15 cellular contexts compared by ENCODE assay signal in genomic region chr18:57440331-57441101, GRCh38. TPM values are rescaled to one million over a fixed set of nuclear protein-coding genes. Genes with fewer than 3 reads are reported as not detected.
A peak's percentile ranks its signal among the peaks of the same experiment; 100 is the strongest.
DNase-seq lines count a peak whose midpoint lies in the region; ATAC-seq, FAIRE-seq and TF ChIP-seq lines count a peak whose summit lies in the region.
"Had no signal": no experiment of that assay in that cellular context is flagged by ENCODE, and none has a peak within 500 bp of the region (broad histone marks: within the 10 kb centered on the region; RNA-seq: fewer than 3 reads in every experiment).

No MANE protein-coding gene starts in this region.

- no peaks in the 10 kb centered on the region for H3K79me2 ChIP-seq in mammary epithelial cell (ENCODE audit: insufficient read depth, low read length)

- no peaks in the 10 kb centered on the region for H3K9me3 ChIP-seq in mammary epithelial cell (replicated peaks; ENCODE audit: insufficient read depth, low read length)
- H3K9me3 ChIP-seq in kidney (ENCODE audit: control insufficient read depth in 1 of 2, low read length in 2 of 2): no peaks in the 10 kb centered on the region

- H3K4me3 ChIP-seq in mammary epithelial cell (replicated peaks in 1 of 3; ENCODE audit: insufficient read depth in 1 of 3, low read depth in 2 of 3, low read length in 3 of 3) (no peak overlapping the region), kidney (ENCODE audit: low read length in 2 of 2) (no peak overlapping the region)

- peaks cover 6% of the 10 kb centered on the region for H3K36me3 Mint-ChIP-seq in MCF 10A (ENCODE audit: insufficient read depth, unreplicated experiment)
- peaks cover 2% of the 10 kb centered on the region for H3K36me3 Mint-ChIP-seq in activated naive CD8-positive, alpha-beta T cell treated with anti-CD3 and anti-CD28 coated beads, Interleukin-2, amount 50 U/mL, for 24 hours (ENCODE audit: low read depth)

- no peak for ATAC-seq in activated naive CD8-positive, alpha-beta T cell treated with anti-CD3 and anti-CD28 coated beads, Interleukin-2, amount 50 U/mL, for 24 hours
- ATAC-seq in stimulated activated naive CD8-positive, alpha-beta T cell treated with anti-CD3 and anti-CD28 coated beads, Interleukin-15, amount 100 ng/mL, for 72 hours: no peak
- ATAC-seq in GM21825 (IDR thresholded peaks at IDR 0.05; ENCODE audit: unreplicated experiment): no peak
- ATAC-seq: esophagus mucosa, T-helper 17 cell had no signal

- FAIRE-seq in kidney (lab: Jason Lieb, UNC): no peak

- H3K4me2 ChIP-seq in mammary epithelial cell (ENCODE audit: insufficient read depth, low read depth, low read length): no peak overlapping the region

- H3K27me3 Mint-ChIP-seq in MCF 10A (ENCODE audit: insufficient read depth, unreplicated experiment): peaks cover 63% of the 10 kb centered on the region
- peaks cover 89% of the 10 kb centered on the region for H3K27me3 Mint-ChIP-seq in activated naive CD8-positive, alpha-beta T cell treated with anti-CD3 and anti-CD28 coated beads, Interleukin-2, amount 50 U/mL, for 24 hours
- peaks cover 100% of the 10 kb centered on the region for H3K27me3 Mint-ChIP-seq in stimulated activated naive CD8-positive, alpha-beta T cell treated with anti-CD3 and anti-CD28 coated beads, Interleukin-15, amount 100 ng/mL, for 72 hours

- intact Hi-C loops in MCF 10A (cut with micrococcal nuclease) (no loop called here), mammary epithelial cell (cut with micrococcal nuclease) (no loop called here), kidney (cut with DNase I) (no loop called here)

- H3K9ac ChIP-seq in mammary epithelial cell (ENCODE audit: insufficient read depth, low read length) (no peak overlapping the region), kidney (ENCODE audit: low read length in 2 of 2) (no peak overlapping the region)

- TF ChIP-seq CTCF in MCF 10A (IDR thresholded peaks at IDR 0.05; ENCODE audit: unreplicated experiment): no peak
- TF ChIP-seq CTCF in mammary epithelial cell (conservative IDR thresholded peaks at IDR 0.05 in 1 of 2, IDR thresholded peaks at IDR 0.05 in 1 of 2; ENCODE audit: extremely low read depth in 1 of 2, insufficient read depth in 1 of 2, low read depth in 1 of 2, low read length in 2 of 2): no peak
- TF ChIP-seq CTCF in kidney (IDR thresholded peaks at IDR 0.05; ENCODE audit: borderline replicate concordance, extremely low read depth, insufficient read depth): no peak

- H3K4me1 Mint-ChIP-seq in MCF 10A (ENCODE audit: insufficient read depth, unreplicated experiment): peaks cover 5% of the 10 kb centered on the region
- peaks cover 44% of the 10 kb centered on the region for H3K4me1 Mint-ChIP-seq in activated naive CD8-positive, alpha-beta T cell treated with anti-CD3 and anti-CD28 coated beads, Interleukin-2, amount 50 U/mL, for 24 hours
- peaks cover 61% of the 10 kb centered on the region for H3K4me1 Mint-ChIP-seq in stimulated activated naive CD8-positive, alpha-beta T cell treated with anti-CD3 and anti-CD28 coated beads, Interleukin-15, amount 100 ng/mL, for 72 hours

- H3K27ac ChIP-seq in mammary epithelial cell (ENCODE audit: insufficient read depth, low read depth, low read length) (no peak overlapping the region), kidney (ENCODE audit: low read depth in 2 of 2, low read length in 2 of 2) (no peak overlapping the region)

- H3K36me3 ChIP-seq in mammary epithelial cell (ENCODE audit: insufficient read depth, low read length): no peaks in the 10 kb centered on the region
- no peaks in the 10 kb centered on the region for H3K36me3 ChIP-seq in kidney (ENCODE audit: control insufficient read depth in 1 of 2, insufficient read depth in 2 of 2, low read length in 2 of 2)

- no peak for DNase-seq in MCF 10A (ENCODE audit: unreplicated experiment)
- no peak for DNase-seq in mammary epithelial cell
- no peak for DNase-seq in activated naive CD8-positive, alpha-beta T cell treated with anti-CD3 and anti-CD28 coated beads, Interleukin-2, amount 50 U/mL, for 24 hours
- DNase-seq in kidney: peak; percentile 73
- no peak for DNase-seq in stimulated activated naive CD8-positive, alpha-beta T cell treated with anti-CD3 and anti-CD28 coated beads, Interleukin-15, amount 100 ng/mL, for 72 hours
- no peak for DNase-seq in NCI-H69 (lab: John Stamatoyannopoulos, UW)
- no peak for DNase-seq in NCI-H748 (lab: John Stamatoyannopoulos, UW; ENCODE audit: unreplicated experiment)
- DNase-seq: cerebellar nuclear complex; NCI-H1417 treated with DMSO at 0.1 percent for 48 hours; NCI-H526; stimulated activated CD4-positive, alpha-beta T cell treated with anti-CD3 and anti-CD28 coated beads, Interleukin-2, amount 100 ng/mL, for 48 hours; T-helper 17 cell had no signal

- H3K27ac Mint-ChIP-seq in MCF 10A (ENCODE audit: low read depth, unreplicated experiment): no peak overlapping the region
- no peak overlapping the region for H3K27ac Mint-ChIP-seq in activated naive CD8-positive, alpha-beta T cell treated with anti-CD3 and anti-CD28 coated beads, Interleukin-2, amount 50 U/mL, for 24 hours
- H3K27ac Mint-ChIP-seq in stimulated activated naive CD8-positive, alpha-beta T cell treated with anti-CD3 and anti-CD28 coated beads, Interleukin-15, amount 100 ng/mL, for 72 hours: no peak overlapping the region
- H3K27ac Mint-ChIP-seq: stimulated activated effector memory CD8-positive, alpha-beta T cell treated with anti-CD3 and anti-CD28 coated beads, Interleukin-12 subunit alpha, Interleukin-12 subunit beta, amount 100 ng/mL, for 72 hours had no signal

- BruUV-seq in MCF 10A (replicated peaks; lab: Mats Ljungman, UMichigan) (no TSS peak), mammary epithelial cell (replicated peaks; lab: Mats Ljungman, UMichigan) (no TSS peak)

- peaks cover 14% of the 10 kb centered on the region for H3K4me1 ChIP-seq in mammary epithelial cell (ENCODE audit: insufficient read depth, low read length)
- peaks cover 4 to 14% of the 10 kb centered on the region in 2 donors for H3K4me1 ChIP-seq in kidney (ENCODE audit: control insufficient read depth in 1 of 2, insufficient read depth in 1 of 2, low read depth in 1 of 2, low read length in 2 of 2)

- 3% methylated on average over 16 of the region's 61 CpGs for WGBS in mammary epithelial cell (ENCODE audit: low coverage, missing lambda C conversion rate)

- H2AFZ ChIP-seq in mammary epithelial cell (ENCODE audit: low read depth, low read length): no peak overlapping the region

- dilution Hi-C loops in mammary epithelial cell (cut with HindIII; ENCODE audit: low sequenced_read_pairs): no loop called here

- CTCF ChIA-PET in MCF 10A (lab: Yijun Ruan, JAX): interaction anchor here (0.6 kb wide), 1 partner anchor 9 kb away, joined by 3 read pairs; no protein-coding TSS in a partner anchor
- CTCF ChIA-PET in mammary epithelial cell (lab: Charles Lee; ENCODE audit: low non-redundant PET): no interaction called here

- POLR2A ChIA-PET in MCF 10A (lab: Yijun Ruan, JAX): no interaction called here

- H3K9me3 Mint-ChIP-seq in MCF 10A (ENCODE audit: unreplicated experiment): peaks cover 8% of the 10 kb centered on the region
- no peaks in the 10 kb centered on the region for H3K9me3 Mint-ChIP-seq in activated naive CD8-positive, alpha-beta T cell treated with anti-CD3 and anti-CD28 coated beads, Interleukin-2, amount 50 U/mL, for 24 hours
- no peaks in the 10 kb centered on the region for H3K9me3 Mint-ChIP-seq in stimulated activated naive CD8-positive, alpha-beta T cell treated with anti-CD3 and anti-CD28 coated beads, Interleukin-15, amount 100 ng/mL, for 72 hours

- H4K20me1 ChIP-seq in mammary epithelial cell (ENCODE audit: insufficient read depth, low read length): peaks cover 3% of the 10 kb centered on the region

- peaks cover 68% of the 10 kb centered on the region for H3K27me3 ChIP-seq in mammary epithelial cell (ENCODE audit: insufficient read depth, low read length)

- peak overlapping the region; percentile 68 for H3K4me3 Mint-ChIP-seq in MCF 10A (ENCODE audit: unreplicated experiment)
- H3K4me3 Mint-ChIP-seq in activated naive CD8-positive, alpha-beta T cell treated with anti-CD3 and anti-CD28 coated beads, Interleukin-2, amount 50 U/mL, for 24 hours: peak overlapping the region; percentile 40
- peak overlapping the region; percentile 62 to 83 for H3K4me3 Mint-ChIP-seq in stimulated activated naive CD8-positive, alpha-beta T cell treated with anti-CD3 and anti-CD28 coated beads, Interleukin-15, amount 100 ng/mL, for 72 hours

- in situ Hi-C loops in mammary epithelial cell (cut with MboI; ENCODE audit: low sequenced_read_pairs in 2 of 2): no loop called here

RNA-seq across cellular contexts. Expression of gene ONECUT2, which starts 5.3 kb away (rescaled TPM):
- 0.49 and 0.89 TPM in 2 replicates for total RNA-seq in MCF 10A (2022)
- total RNA-seq in mammary epithelial cell: under 1 TPM; under 0.01 to 0.31 TPM
- 0.01 TPM for polyA plus RNA-seq in mammary epithelial cell
- polyA minus RNA-seq in mammary epithelial cell: 0.57 TPM
- 0.22 TPM for total RNA-seq in kidney
- 0.02 TPM for polyA plus RNA-seq in kidney (ENCODE audit: insufficient read depth, low read depth, low replicate concordance)
- total RNA-seq: T-helper 17 cell had no signal
